In the genomic region with DNA sequence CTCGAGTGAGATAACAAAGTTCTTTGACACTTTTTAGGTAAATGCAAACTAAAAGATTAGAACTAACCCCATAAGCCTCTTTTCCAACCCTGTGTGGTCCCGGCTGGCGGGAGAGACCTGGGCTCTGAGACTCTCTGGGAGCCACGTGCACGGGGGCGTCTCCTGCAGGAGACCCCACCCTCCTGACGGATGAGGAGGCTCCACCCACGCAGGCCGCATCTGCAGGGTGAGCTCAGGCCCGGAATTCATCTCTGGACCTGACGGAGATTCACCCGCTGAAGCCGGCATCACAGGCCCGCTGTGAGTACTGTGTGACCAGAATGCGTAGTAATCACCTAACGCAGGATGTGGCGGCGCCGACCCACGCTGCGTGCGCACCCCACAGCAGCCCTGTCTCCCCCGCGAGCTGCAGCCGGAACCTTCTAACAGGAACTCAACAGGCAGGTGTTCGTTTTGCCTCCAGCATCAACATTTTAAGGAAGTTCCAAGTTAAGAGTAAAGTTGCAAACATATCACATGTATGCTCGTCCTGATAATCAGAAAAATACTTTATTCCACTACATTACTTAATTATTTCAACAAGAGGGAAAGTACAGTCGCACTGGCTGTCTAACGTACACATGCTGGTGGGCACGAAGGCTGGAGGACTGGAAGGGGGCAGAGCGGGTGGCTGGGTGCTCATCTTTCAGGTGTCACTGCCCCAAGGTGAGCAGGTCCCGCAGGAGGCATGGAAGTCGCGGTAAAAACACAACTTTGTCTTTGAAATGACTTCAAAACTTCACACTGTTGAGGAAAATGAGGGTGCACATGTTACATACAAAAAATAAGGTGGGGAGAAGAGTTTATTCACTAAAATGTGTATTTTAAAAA, we compare ENCODE assay signal across 10 cellular contexts. TPM values are rescaled to one million over a fixed set of nuclear protein-coding genes. Genes with fewer than 3 reads are reported as not detected.
DNase-seq lines count a peak whose midpoint lies in the region; ATAC-seq and TF ChIP-seq lines count a peak whose summit lies in the region.
"Had no signal": no experiment of that assay in that cellular context is flagged by ENCODE, and none has a peak within 500 bp of the region (broad histone marks: within the 10 kb centered on the region; RNA-seq: fewer than 3 reads in every experiment).

No MANE protein-coding gene starts in this region.

- H3K4me1 ChIP-seq in adipocyte (ENCODE audit: control insufficient read depth, insufficient read depth, low read length) (peaks cover 20% of the 10 kb centered on the region), testis (no peaks in the 10 kb centered on the region)
- H3K4me1 ChIP-seq: A549 had no signal

- no peaks in the 10 kb centered on the region for H3K36me3 Mint-ChIP-seq in T-helper 2 cell treated with Interferon-gamma antibody and Interleukin-4, amounts not matched to agents 5 μg/mL and 100 μg/mL, for 36 hours (ENCODE audit: low read depth)
- H3K36me3 Mint-ChIP-seq in naive B cell = no peaks in the 10 kb centered on the region

- TF ChIP-seq POLR2A in testis (IDR thresholded peaks at IDR 0.05) = no peak

- WGBS in testis, 2 donors = 24 to 35% methylated on average over 18 to 34 of the region's 34 CpGs

- H3K4me3 ChIP-seq in adipocyte (ENCODE audit: low read length) (peak overlapping the region; percentile 66), testis (peak overlapping the region in 1 of 2 donors; percentile 23)
- H3K4me3 ChIP-seq: A549, psoas muscle had no signal

- H3K9me3 Mint-ChIP-seq in T-helper 2 cell treated with Interferon-gamma antibody and Interleukin-4, amounts not matched to agents 5 μg/mL and 100 μg/mL, for 36 hours = no peaks in the 10 kb centered on the region
- H3K9me3 Mint-ChIP-seq in naive B cell = peaks cover 0 to 8% (median 4%) of the 10 kb centered on the region in 7 donors

- H3K9me3 ChIP-seq in adipocyte (ENCODE audit: control insufficient read depth, low read length) (no peaks in the 10 kb centered on the region), testis (no peaks in the 10 kb centered on the region)
- H3K9me3 ChIP-seq: A549, psoas muscle had no signal

- TF ChIP-seq CTCF in testis (IDR thresholded peaks at IDR 0.05) = no peak

- peak overlapping the region; percentile 17 for H3K27ac Mint-ChIP-seq in T-helper 2 cell treated with Interferon-gamma antibody and Interleukin-4, amounts not matched to agents 5 μg/mL and 100 μg/mL, for 36 hours
- H3K27ac Mint-ChIP-seq in naive B cell = peak overlapping the region; percentile 93 to 99 (median 96)

- intact Hi-C loops in testis (cut with DNase I; ENCODE audit: low total_unique reads) = no loop called here

- H3K27me3 ChIP-seq in adipocyte (replicated peaks; ENCODE audit: control insufficient read depth, insufficient read depth, low read length) (no peaks in the 10 kb centered on the region), testis (no peaks in the 10 kb centered on the region)

- no peaks in the 10 kb centered on the region for H3K36me3 ChIP-seq in adipocyte (ENCODE audit: control insufficient read depth, insufficient read depth, low read length, severe bottlenecking)
- no peaks in the 10 kb centered on the region for H3K36me3 ChIP-seq in testis (ENCODE audit: low read depth, missing control alignments)

- H3K4me1 Mint-ChIP-seq in T-helper 2 cell treated with Interferon-gamma antibody and Interleukin-4, amounts not matched to agents 5 μg/mL and 100 μg/mL, for 36 hours (ENCODE audit: low read depth) = peaks cover 5% of the 10 kb centered on the region
- peaks cover 6 to 16% (median 11%) of the 10 kb centered on the region in 3 donors for H3K4me1 Mint-ChIP-seq in naive B cell

- DNase-seq in NCI-H2227 (lab: John Stamatoyannopoulos, UW; ENCODE audit: unreplicated experiment) (peak; percentile 69), NCI-H2227 treated with DMSO at 0.1 percent for 48 hours (lab: John Stamatoyannopoulos, UW) (no peak), adipocyte (ENCODE audit: low read depth) (no peak), naive B cell (peak; percentile 94), testis (peak; percentile 63)
- DNase-seq in T-helper 2 cell treated with Interferon-gamma antibody and Interleukin-4, amounts not matched to agents 5 μg/mL and 100 μg/mL, for 36 hours (ENCODE audit: low spot score) = peak; percentile 70

- peak overlapping the region; percentile 56 for H3K4me3 Mint-ChIP-seq in T-helper 2 cell treated with Interferon-gamma antibody and Interleukin-4, amounts not matched to agents 5 μg/mL and 100 μg/mL, for 36 hours
- peak overlapping the region; percentile 64 to 92 (median 84) for H3K4me3 Mint-ChIP-seq in naive B cell

- H3K9ac ChIP-seq in adipocyte (ENCODE audit: low read length) = peak overlapping the region; percentile 29

- H3K27me3 Mint-ChIP-seq in T-helper 2 cell treated with Interferon-gamma antibody and Interleukin-4, amounts not matched to agents 5 μg/mL and 100 μg/mL, for 36 hours (ENCODE audit: low read depth) = peaks cover 11% of the 10 kb centered on the region
- H3K27me3 Mint-ChIP-seq in naive B cell = peaks cover 0 to 20% (median 6%) of the 10 kb centered on the region in 3 donors

- H3K27ac ChIP-seq in testis = no peak overlapping the region
- H3K27ac ChIP-seq: A549, psoas muscle had no signal

- ATAC-seq in naive B cell (ENCODE audit: low read depth in 2 of 2) = peak; percentile 97
- no peak for ATAC-seq in HG03457 (IDR thresholded peaks at IDR 0.05; ENCODE audit: unreplicated experiment)
- no peak for ATAC-seq in GM21367 (IDR thresholded peaks at IDR 0.05; ENCODE audit: unreplicated experiment)
- ATAC-seq: A549 had no signal

RNA-seq across cellular contexts. Expression of a gene that starts 44.5 kb away (rescaled TPM):
- polyA plus RNA-seq in naive B cell (ENCODE audit: low read depth in 6 of 6) = 1 to 10 TPM in 2 of 6 donors, under 1 TPM in 3, not detected in 1; 0.22 to 2.3 (median 0.37) TPM
- total RNA-seq in testis = 10 to 100 TPM; 13.7 to 25.6 TPM
- 14.4 TPM for polyA plus RNA-seq in testis (ENCODE audit: insufficient read depth, low read depth, low replicate concordance)

RNA-seq across cellular contexts. Expression of a gene that starts 57.4 kb away (rescaled TPM):
- 10 to 100 TPM in 1 of 6 donors, 1 to 10 TPM in 4, under 1 TPM in 1; 0.79 to 11.6 (median 2.0) TPM for polyA plus RNA-seq in naive B cell (ENCODE audit: low read depth in 6 of 6)
- total RNA-seq in testis = 10 to 100 TPM; 33.6 to 40.3 TPM
- 21.0 TPM for polyA plus RNA-seq in testis (ENCODE audit: insufficient read depth, low read depth, low replicate concordance)

Comparison
In these comparisons a context has a peak if more than half of its experiments do, and no peak if none do; other contexts are left out.
1. DNase-seq: peak in NCI-H2227 (single experiment), T-helper 2 cell treated with Interferon-gamma antibody and Interleukin-4, amounts not matched to agents 5 μg/mL and 100 μg/mL, for 36 hours (single experiment), naive B cell (single experiment) and testis (single experiment); none in NCI-H2227 treated with DMSO at 0.1 percent for 48 hours (single experiment) and adipocyte (single experiment).
2. ATAC-seq: peak in naive B cell (2 of 2); none in HG03457 (single experiment) and GM21367 (single experiment).